7 cellular contexts compared by ENCODE assay signal in the genomic region with DNA sequence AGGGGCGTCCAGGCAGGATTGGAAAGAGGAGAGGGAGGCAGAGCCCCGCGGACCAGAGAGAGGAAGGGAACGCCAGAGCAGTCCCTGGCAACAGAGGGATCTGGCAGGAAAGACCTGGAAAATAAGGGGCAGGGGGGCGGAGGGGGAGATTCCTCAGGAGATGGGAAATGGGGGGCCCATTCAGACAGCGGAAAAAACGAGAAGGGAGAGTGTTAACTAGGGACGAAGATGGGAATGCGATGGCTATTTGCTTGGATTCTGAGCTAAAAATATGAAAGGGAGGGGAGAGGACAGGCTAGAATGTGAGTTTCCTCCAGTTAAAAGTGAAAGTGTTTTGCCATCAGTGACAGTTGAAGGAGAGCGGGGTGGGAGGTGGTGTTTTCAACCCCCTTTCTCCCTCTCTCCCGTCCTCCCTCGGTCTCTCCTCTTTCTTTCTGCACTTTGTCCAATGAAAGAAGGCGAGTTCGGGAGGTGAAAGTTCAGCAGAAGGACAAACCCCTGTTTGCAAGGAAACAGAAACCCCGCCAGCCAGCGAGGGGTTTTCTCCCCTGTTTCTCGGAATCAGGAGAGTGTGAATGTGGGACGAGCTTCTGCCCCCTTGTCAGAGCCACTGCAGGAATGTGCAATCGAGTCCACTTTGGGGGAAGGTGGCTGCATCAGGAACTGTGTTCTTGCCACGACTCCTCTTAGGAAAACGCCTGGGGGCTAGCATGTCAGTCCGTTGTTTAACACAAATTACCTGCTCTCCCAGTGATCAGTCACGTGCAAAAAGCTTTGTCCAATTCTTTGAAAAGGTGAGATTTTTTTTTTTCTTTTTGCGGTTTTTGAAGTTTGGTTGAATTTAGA. TPM values are rescaled to one million over a fixed set of nuclear protein-coding genes. Genes with fewer than 3 reads are reported as not detected.
A peak's percentile ranks its signal among the peaks of the same experiment; 100 is the strongest.
DNase-seq lines count a peak whose midpoint lies in the region; TF ChIP-seq lines count a peak whose summit lies in the region.

No MANE protein-coding gene starts in this region.

- peaks cover 47% of the 10 kb centered on the region for H3K4me1 Mint-ChIP-seq in activated T-helper 2 cell treated with anti-CD3 and anti-CD28 coated beads, Interferon-gamma antibody, Interleukin-2, Interleukin-4, amounts not matched to agents 10 μg/mL and 5 μg/mL and 100 μg/mL, durations not matched to agents 14 hours and 24 hours and 36 hours (ENCODE audit: low read depth)
- peaks cover 40% of the 10 kb centered on the region for H3K4me1 Mint-ChIP-seq in nephron

- TF ChIP-seq CTCF in GM13977 (IDR thresholded peaks at IDR 0.05; ENCODE audit: extremely low read depth, insufficient read depth, missing control alignments) (no peak), OCI-LY3 (IDR thresholded peaks at IDR 0.05; ENCODE audit: low read depth, low read length) (no peak), foreskin fibroblast (IDR thresholded peaks at IDR 0.05; ENCODE audit: low read depth, low read length) (no peak), nephron (IDR thresholded peaks at IDR 0.05; ENCODE audit: unreplicated experiment in 3 of 3) (no peak)

- H3K9me3 ChIP-seq in OCI-LY3 (ENCODE audit: insufficient read depth, low read length) (no peaks in the 10 kb centered on the region), subcutaneous abdominal adipose tissue (ENCODE audit: control insufficient read depth in 5 of 5, low read length in 5 of 5) (no peaks in the 10 kb centered on the region)

- H3K36me3 ChIP-seq in OCI-LY3 (replicated peaks; ENCODE audit: low read depth, low read length) (no peaks in the 10 kb centered on the region), subcutaneous abdominal adipose tissue (ENCODE audit: control insufficient read depth in 5 of 5, insufficient read depth in 5 of 5, low read length in 5 of 5) (no peaks in the 10 kb centered on the region)

- peak; percentile 21 for DNase-seq in GM13977 (ENCODE audit: low spot score)
- peak; percentile 42 for DNase-seq in activated T-helper 2 cell treated with anti-CD3 and anti-CD28 coated beads, Interferon-gamma antibody, Interleukin-2, Interleukin-4, amounts not matched to agents 10 μg/mL and 5 μg/mL and 100 μg/mL, durations not matched to agents 14 hours and 24 hours and 36 hours (ENCODE audit: low spot score)
- DNase-seq in foreskin fibroblast: peak in 1 of 2 donors; percentile 45
- DNase-seq in NCI-H187 treated with DMSO at 0.1 percent for 48 hours (lab: John Stamatoyannopoulos, UW): no peak

- peak overlapping the region; percentile 98 for H3K4me2 ChIP-seq in OCI-LY3 (ENCODE audit: low read length)

- peaks cover 7% of the 10 kb centered on the region for H3K36me3 Mint-ChIP-seq in activated T-helper 2 cell treated with anti-CD3 and anti-CD28 coated beads, Interferon-gamma antibody, Interleukin-2, Interleukin-4, amounts not matched to agents 10 μg/mL and 5 μg/mL and 100 μg/mL, durations not matched to agents 14 hours and 24 hours and 36 hours (ENCODE audit: low read depth)
- peaks cover 5% of the 10 kb centered on the region for H3K36me3 Mint-ChIP-seq in nephron (ENCODE audit: low read depth)

- H3K9ac ChIP-seq in OCI-LY3 (ENCODE audit: low read length) (peak overlapping the region; percentile 40), subcutaneous abdominal adipose tissue (ENCODE audit: low read length in 5 of 5) (peak overlapping the region; percentile 32 to 92 (median 85))

- intact Hi-C loops in activated T-helper 2 cell treated with anti-CD3 and anti-CD28 coated beads, Interferon-gamma antibody, Interleukin-2, Interleukin-4, amounts not matched to agents 10 μg/mL and 5 μg/mL and 100 μg/mL, durations not matched to agents 14 hours and 24 hours and 36 hours (cut with micrococcal nuclease): loop anchor here (1.0 to 5.0 kb wide), 13 partner anchors 98 to 1263 kb away; partner anchors contain the start of gene SHQ1

- peak overlapping the region; percentile 88 for H3K27ac Mint-ChIP-seq in activated T-helper 2 cell treated with anti-CD3 and anti-CD28 coated beads, Interferon-gamma antibody, Interleukin-2, Interleukin-4, amounts not matched to agents 10 μg/mL and 5 μg/mL and 100 μg/mL, durations not matched to agents 14 hours and 24 hours and 36 hours
- peak overlapping the region; percentile 96 to 99 (median 99) for H3K27ac Mint-ChIP-seq in nephron

- H3K27ac ChIP-seq in OCI-LY3 (ENCODE audit: low read length) (no peak overlapping the region), subcutaneous abdominal adipose tissue (ENCODE audit: low read depth, low read length) (peak overlapping the region; percentile 89)

- no peaks in the 10 kb centered on the region for H3K9me3 Mint-ChIP-seq in activated T-helper 2 cell treated with anti-CD3 and anti-CD28 coated beads, Interferon-gamma antibody, Interleukin-2, Interleukin-4, amounts not matched to agents 10 μg/mL and 5 μg/mL and 100 μg/mL, durations not matched to agents 14 hours and 24 hours and 36 hours
- H3K9me3 Mint-ChIP-seq in nephron: no peaks in the 10 kb centered on the region

- peaks cover 30% of the 10 kb centered on the region for H3K4me1 ChIP-seq in OCI-LY3 (ENCODE audit: low read length)
- peaks cover 0 to 34% (median 23%) of the 10 kb centered on the region in 5 donors for H3K4me1 ChIP-seq in subcutaneous abdominal adipose tissue (ENCODE audit: control insufficient read depth in 5 of 5, insufficient read depth in 5 of 5, low read length in 5 of 5)

- no peaks in the 10 kb centered on the region for H3K79me2 ChIP-seq in OCI-LY3 (ENCODE audit: low read length)

- H2AFZ ChIP-seq in OCI-LY3 (ENCODE audit: low read depth, low read length): peak overlapping the region; percentile 76

- H3K27me3 Mint-ChIP-seq in activated T-helper 2 cell treated with anti-CD3 and anti-CD28 coated beads, Interferon-gamma antibody, Interleukin-2, Interleukin-4, amounts not matched to agents 10 μg/mL and 5 μg/mL and 100 μg/mL, durations not matched to agents 14 hours and 24 hours and 36 hours (ENCODE audit: low read depth): no peaks in the 10 kb centered on the region
- peaks cover 16% of the 10 kb centered on the region for H3K27me3 Mint-ChIP-seq in nephron (ENCODE audit: low read depth)

- no peaks in the 10 kb centered on the region for H4K20me1 ChIP-seq in OCI-LY3 (ENCODE audit: insufficient read depth, low read length)

- peak overlapping the region; percentile 79 for H3K4me3 Mint-ChIP-seq in activated T-helper 2 cell treated with anti-CD3 and anti-CD28 coated beads, Interferon-gamma antibody, Interleukin-2, Interleukin-4, amounts not matched to agents 10 μg/mL and 5 μg/mL and 100 μg/mL, durations not matched to agents 14 hours and 24 hours and 36 hours (ENCODE audit: low read depth)
- H3K4me3 Mint-ChIP-seq in nephron: peak overlapping the region; percentile 88 to 95 (median 92)

- peaks cover 36% of the 10 kb centered on the region for H3K27me3 ChIP-seq in OCI-LY3 (ENCODE audit: low read depth, low read length)
- H3K27me3 ChIP-seq in subcutaneous abdominal adipose tissue (ENCODE audit: control insufficient read depth in 5 of 5, insufficient read depth in 4 of 5, low read length in 5 of 5): no peaks in the 10 kb centered on the region

- H3K4me3 ChIP-seq in OCI-LY3 (ENCODE audit: low read length): peak overlapping the region; percentile 88
- H3K4me3 ChIP-seq in foreskin fibroblast (ENCODE audit: low read depth in 1 of 2, low read length in 2 of 2): peak overlapping the region; percentile 71 to 85
- H3K4me3 ChIP-seq in subcutaneous abdominal adipose tissue (ENCODE audit: low read depth in 1 of 5, low read length in 5 of 5): peak overlapping the region; percentile 72 to 96 (median 85)

- in situ Hi-C loops in GM13977 (cut with MboI; ENCODE audit: low pct_unique_long_range_greater_than_20kb, low sequenced_read_pairs, unreplicated experiment): loop anchor here (25.0 kb wide), 1 partner anchor 572 kb away; no protein-coding TSS in a partner anchor

RNA-seq across cellular contexts. Expression of gene FOXP1, which starts 0.9 kb away (rescaled TPM):
- 132 and 138 TPM in 2 replicates for total RNA-seq in activated T-helper 2 cell treated with anti-CD3 and anti-CD28 coated beads, Interferon-gamma antibody, Interleukin-2, Interleukin-4, amounts not matched to agents 10 μg/mL and 5 μg/mL and 100 μg/mL, durations not matched to agents 14 hours and 24 hours and 36 hours
